In the genomic region with DNA sequence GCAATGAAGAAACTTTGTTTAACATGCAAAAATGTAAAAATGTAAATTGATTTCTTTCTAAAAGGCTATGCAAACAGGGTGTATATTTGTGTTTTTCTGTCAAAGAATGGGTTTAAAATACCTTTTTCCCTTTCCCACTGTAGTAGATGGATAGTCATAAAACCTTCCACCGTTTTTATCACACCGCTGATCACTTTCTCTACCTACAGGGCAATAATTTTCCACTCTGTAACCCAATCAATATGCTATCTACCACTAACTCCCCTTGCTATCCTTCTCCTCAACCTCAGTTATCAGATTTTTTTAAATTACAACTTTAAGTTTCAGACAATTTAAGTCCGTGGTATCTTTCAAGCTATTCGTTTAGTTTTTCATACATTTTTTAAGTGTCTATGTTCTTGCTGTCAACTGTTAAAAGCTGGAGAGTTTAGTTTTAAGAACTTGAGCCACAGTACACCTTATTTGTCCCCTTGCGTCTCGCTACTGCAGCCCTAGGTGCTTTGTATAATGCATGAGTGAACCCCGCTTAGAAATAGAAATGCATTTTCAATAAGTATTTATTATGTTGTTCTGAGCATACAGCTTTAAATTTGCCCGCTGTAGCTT, we compare ENCODE assay signal across 2 cellular contexts.
TF ChIP-seq lines count a peak whose summit lies in the region.

No MANE protein-coding gene starts in this region.

TF ChIP-seq in HEK293, 187 proteins besides CTCF, POLR2A, EP300 and RAD21 (continued from another document):
- no peak for TF ChIP-seq REST (tag by site-specific recombination; IDR thresholded peaks at IDR 0.05)
- TF ChIP-seq ZNF548 (tag by site-specific recombination; IDR thresholded peaks at IDR 0.05): no peak
- TF ChIP-seq PRDM6 (tag by site-specific recombination; IDR thresholded peaks at IDR 0.05): no peak
- no peak for TF ChIP-seq ZNF580 (tag by site-specific recombination; IDR thresholded peaks at IDR 0.05)
- TF ChIP-seq SP2 (tag by site-specific recombination; IDR thresholded peaks at IDR 0.05): no peak
- no peak for TF ChIP-seq GFI1B (tag by site-specific recombination; IDR thresholded peaks at IDR 0.05)
TF ChIP-seq in HEK293: peak in this region for 0.

TF ChIP-seq in GM12878, 131 proteins besides CTCF, POLR2A, EP300 and RAD21 (continued from another document):
- TF ChIP-seq PKNOX1 (IDR thresholded peaks at IDR 0.05) (no peak), NFIC (IDR thresholded peaks at IDR 0.05; ENCODE audit: low read depth, low read length) (no peak), POU2F2 (IDR thresholded peaks at IDR 0.05; ENCODE audit: borderline replicate concordance, low read depth, low read length) (no peak)
